ENCODE assay signal across 1 cellular context in the genomic region with DNA sequence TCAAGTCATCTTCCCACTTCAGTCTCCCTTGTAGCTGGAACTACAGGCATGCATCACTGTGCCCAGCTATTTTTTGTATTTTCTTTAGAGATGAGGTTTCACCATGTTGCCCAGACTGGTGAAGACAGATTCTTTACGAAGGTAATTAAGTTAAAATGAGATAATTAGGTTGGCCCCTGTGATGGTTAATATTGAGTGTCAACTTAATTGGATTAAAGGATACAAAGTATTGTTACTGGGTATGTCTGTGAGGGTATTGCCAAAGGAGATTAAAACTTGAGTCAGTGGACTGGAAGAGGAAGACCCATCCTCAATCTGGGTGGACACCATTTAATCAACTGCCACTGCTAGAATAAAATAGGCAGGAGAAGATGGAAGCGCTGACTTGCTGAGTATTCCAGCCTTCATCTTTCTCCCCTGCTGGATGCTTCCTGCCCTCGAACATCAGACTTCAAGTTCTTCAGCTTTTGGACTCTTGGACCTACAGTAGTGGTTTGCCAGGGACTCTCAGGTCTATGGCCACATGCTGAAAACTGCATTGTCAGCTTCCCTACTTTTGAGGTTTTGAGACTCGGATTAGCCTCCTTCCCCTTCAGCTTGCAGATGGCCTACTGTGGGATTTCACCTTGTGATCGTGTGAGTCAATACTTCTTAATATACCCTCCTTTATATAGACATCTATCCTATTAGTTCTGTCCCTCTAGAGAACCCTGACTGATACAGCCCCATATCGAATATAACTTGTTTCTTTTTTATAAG.
TF ChIP-seq lines count a peak whose summit lies in the region.

No MANE protein-coding gene starts in this region.

TF ChIP-seq in IMR-90, 13 proteins besides CTCF, POLR2A, EP300 and RAD21 (continued from another document):
- TF ChIP-seq ELK1 (IDR thresholded peaks at IDR 0.05; ENCODE audit: borderline replicate concordance, low read depth, low read length) (no peak), RCOR1 (IDR thresholded peaks at IDR 0.05; ENCODE audit: insufficient replicate concordance, low read length) (no peak)
